ENCODE assay signal across 1 cellular context in genomic region chr13:35826626-35827254, GRCh38.
TF ChIP-seq lines count a peak whose summit lies in the region.

No MANE protein-coding gene starts in this region.

TF ChIP-seq in GM23338, 12 proteins besides CTCF, POLR2A, EP300 and RAD21 (continued from another document):
- TF ChIP-seq, protein P1, sequence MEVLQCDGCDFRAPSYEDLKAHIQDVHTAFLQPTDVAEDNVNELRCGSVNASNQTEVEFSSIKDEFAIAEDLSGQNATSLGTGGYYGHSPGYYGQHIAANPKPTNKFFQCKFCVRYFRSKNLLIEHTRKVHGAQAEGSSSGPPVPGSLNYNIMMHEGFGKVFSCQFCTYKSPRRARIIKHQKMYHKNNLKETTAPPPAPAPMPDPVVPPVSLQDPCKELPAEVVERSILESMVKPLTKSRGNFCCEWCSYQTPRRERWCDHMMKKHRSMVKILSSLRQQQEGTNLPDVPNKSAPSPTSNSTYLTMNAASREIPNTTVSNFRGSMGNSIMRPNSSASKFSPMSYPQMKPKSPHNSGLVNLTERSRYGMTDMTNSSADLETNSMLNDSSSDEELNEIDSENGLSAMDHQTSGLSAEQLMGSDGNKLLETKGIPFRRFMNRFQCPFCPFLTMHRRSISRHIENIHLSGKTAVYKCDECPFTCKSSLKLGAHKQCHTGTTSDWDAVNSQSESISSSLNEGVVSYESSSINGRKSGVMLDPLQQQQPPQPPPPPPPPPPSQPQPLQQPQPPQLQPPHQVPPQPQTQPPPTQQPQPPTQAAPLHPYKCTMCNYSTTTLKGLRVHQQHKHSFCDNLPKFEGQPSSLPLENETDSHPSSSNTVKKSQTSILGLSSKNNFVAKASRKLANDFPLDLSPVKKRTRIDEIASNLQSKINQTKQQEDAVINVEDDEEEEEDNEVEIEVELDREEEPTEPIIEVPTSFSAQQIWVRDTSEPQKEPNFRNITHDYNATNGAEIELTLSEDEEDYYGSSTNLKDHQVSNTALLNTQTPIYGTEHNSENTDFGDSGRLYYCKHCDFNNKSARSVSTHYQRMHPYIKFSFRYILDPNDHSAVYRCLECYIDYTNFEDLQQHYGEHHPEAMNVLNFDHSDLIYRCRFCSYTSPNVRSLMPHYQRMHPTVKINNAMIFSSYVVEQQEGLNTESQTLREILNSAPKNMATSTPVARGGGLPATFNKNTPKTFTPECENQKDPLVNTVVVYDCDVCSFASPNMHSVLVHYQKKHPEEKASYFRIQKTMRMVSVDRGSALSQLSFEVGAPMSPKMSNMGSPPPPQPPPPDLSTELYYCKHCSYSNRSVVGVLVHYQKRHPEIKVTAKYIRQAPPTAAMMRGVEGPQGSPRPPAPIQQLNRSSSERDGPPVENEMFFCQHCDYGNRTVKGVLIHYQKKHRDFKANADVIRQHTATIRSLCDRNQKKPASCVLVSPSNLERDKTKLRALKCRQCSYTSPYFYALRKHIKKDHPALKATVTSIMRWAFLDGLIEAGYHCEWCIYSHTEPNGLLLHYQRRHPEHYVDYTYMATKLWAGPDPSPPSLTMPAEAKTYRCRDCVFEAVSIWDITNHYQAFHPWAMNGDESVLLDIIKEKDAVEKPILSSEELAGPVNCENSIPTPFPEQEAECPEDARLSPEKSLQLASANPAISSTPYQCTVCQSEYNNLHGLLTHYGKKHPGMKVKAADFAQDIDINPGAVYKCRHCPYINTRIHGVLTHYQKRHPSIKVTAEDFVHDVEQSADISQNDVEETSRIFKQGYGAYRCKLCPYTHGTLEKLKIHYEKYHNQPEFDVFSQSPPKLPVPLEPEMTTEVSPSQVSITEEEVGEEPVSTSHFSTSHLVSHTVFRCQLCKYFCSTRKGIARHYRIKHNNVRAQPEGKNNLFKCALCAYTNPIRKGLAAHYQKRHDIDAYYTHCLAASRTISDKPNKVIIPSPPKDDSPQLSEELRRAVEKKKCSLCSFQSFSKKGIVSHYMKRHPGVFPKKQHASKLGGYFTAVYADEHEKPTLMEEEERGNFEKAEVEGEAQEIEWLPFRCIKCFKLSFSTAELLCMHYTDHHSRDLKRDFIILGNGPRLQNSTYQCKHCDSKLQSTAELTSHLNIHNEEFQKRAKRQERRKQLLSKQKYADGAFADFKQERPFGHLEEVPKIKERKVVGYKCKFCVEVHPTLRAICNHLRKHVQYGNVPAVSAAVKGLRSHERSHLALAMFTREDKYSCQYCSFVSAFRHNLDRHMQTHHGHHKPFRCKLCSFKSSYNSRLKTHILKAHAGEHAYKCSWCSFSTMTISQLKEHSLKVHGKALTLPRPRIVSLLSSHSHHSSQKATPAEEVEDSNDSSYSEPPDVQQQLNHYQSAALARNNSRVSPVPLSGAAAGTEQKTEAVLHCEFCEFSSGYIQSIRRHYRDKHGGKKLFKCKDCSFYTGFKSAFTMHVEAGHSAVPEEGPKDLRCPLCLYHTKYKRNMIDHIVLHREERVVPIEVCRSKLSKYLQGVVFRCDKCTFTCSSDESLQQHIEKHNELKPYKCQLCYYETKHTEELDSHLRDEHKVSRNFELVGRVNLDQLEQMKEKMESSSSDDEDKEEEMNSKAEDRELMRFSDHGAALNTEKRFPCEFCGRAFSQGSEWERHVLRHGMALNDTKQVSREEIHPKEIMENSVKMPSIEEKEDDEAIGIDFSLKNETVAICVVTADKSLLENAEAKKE (CRISPR knock-in tag; IDR thresholded peaks at IDR 0.05), result no peak
- TF ChIP-seq EZH2 (IDR thresholded peaks at IDR 0.05; ENCODE audit: low read depth, unreplicated experiment), result no peak
